In genomic region chr11:57499983-57500461, GRCh38 we compare ENCODE assay signal across 8 cellular contexts. TPM values are rescaled to one million over a fixed set of nuclear protein-coding genes. Genes with fewer than 3 reads are reported as not detected.
A peak's percentile ranks its signal among the peaks of the same experiment; 100 is the strongest.
DNase-seq lines count a peak whose midpoint lies in the region; ATAC-seq and TF ChIP-seq lines count a peak whose summit lies in the region.

No MANE protein-coding gene starts in this region.

- H3K27me3 Mint-ChIP-seq in MCF 10A (ENCODE audit: insufficient read depth, unreplicated experiment), result no peaks in the 10 kb centered on the region

- H3K36me3 Mint-ChIP-seq in MCF 10A (ENCODE audit: insufficient read depth, unreplicated experiment), result no peaks in the 10 kb centered on the region

- TF ChIP-seq CTCF in heart right ventricle (IDR thresholded peaks at IDR 0.05) (no peak), MCF 10A (IDR thresholded peaks at IDR 0.05; ENCODE audit: unreplicated experiment) (no peak), upper lobe of right lung (IDR thresholded peaks at IDR 0.05) (no peak)

- DNase-seq in heart right ventricle (no peak), left ventricle myocardium superior (no peak), MCF 10A (ENCODE audit: unreplicated experiment) (no peak), upper lobe of right lung (no peak), OCI-M2 (lab: John Stamatoyannopoulos, UW; ENCODE audit: unreplicated experiment) (no peak), NCI-H1105 (lab: John Stamatoyannopoulos, UW) (no peak)

- CTCF ChIA-PET in MCF 10A (lab: Yijun Ruan, JAX), result interaction anchor here (0.7 to 2.6 kb wide), 3 partner anchors 15 to 1672 kb away, joined by 3 to 16 read pairs (median 4); partner anchors contain the start of gene DTX4

- no peaks in the 10 kb centered on the region for H3K9me3 ChIP-seq in heart right ventricle
- H3K9me3 ChIP-seq in mesodermal cell (ENCODE audit: control insufficient read depth, low read length), result no peaks in the 10 kb centered on the region
- no peaks in the 10 kb centered on the region for H3K9me3 ChIP-seq in upper lobe of right lung

- H3K27ac ChIP-seq in heart right ventricle (peak overlapping the region; percentile 48 to 90 (median 78)), mesodermal cell (ENCODE audit: low read depth, low read length, severe bottlenecking) (peak overlapping the region; percentile 45), upper lobe of right lung (peak overlapping the region; percentile 78)

- BruUV-seq in MCF 10A (replicated peaks; lab: Mats Ljungman, UMichigan), result no TSS peak

- WGBS in heart right ventricle, 2 donors, result 22 to 29% methylated on average over 12 of the region's 12 CpGs
- WGBS in mesodermal cell (ENCODE audit: insufficient coverage in 2 of 2), 2 experiments, result 43 to 51% methylated on average over 11 of the region's 12 CpGs

- H3K36me3 ChIP-seq in heart right ventricle, result peaks cover 0 to 30% (median 0%) of the 10 kb centered on the region in 9 donors
- no peaks in the 10 kb centered on the region for H3K36me3 ChIP-seq in mesodermal cell (ENCODE audit: control insufficient read depth, insufficient read depth, low read length)
- H3K36me3 ChIP-seq in upper lobe of right lung, result no peaks in the 10 kb centered on the region

- intact Hi-C loops in heart right ventricle (cut with DNase I), result loop anchor here in 3 of 10 donors (1.0 to 10.0 kb wide), 3 partner anchors 15 to 145 kb away; partner anchors contain the start of genes SLC43A1 (in 2 of the 3) and YPEL4 (in 1 of the 3)
- intact Hi-C loops in left ventricle myocardium superior (cut with micrococcal nuclease), result no loop called here
- intact Hi-C loops in MCF 10A (cut with micrococcal nuclease), result no loop called here
- intact Hi-C loops in upper lobe of right lung (cut with DNase I), result no loop called here

- H3K27ac Mint-ChIP-seq in MCF 10A (ENCODE audit: low read depth, unreplicated experiment), result peak overlapping the region; percentile 35

- H3K9me3 Mint-ChIP-seq in MCF 10A (ENCODE audit: unreplicated experiment), result no peaks in the 10 kb centered on the region

- peaks cover 7 to 36% (median 30%) of the 10 kb centered on the region in 9 donors for H3K4me1 ChIP-seq in heart right ventricle
- peaks cover 7% of the 10 kb centered on the region for H3K4me1 ChIP-seq in mesodermal cell (ENCODE audit: control insufficient read depth, insufficient read depth, low read length, poor library complexity, severe bottlenecking)
- peaks cover 22% of the 10 kb centered on the region for H3K4me1 ChIP-seq in upper lobe of right lung

- ATAC-seq in heart right ventricle (no peak), left ventricle myocardium superior (no peak), upper lobe of right lung (no peak), HG02870 (IDR thresholded peaks at IDR 0.05; ENCODE audit: unreplicated experiment) (no peak)

- POLR2A ChIA-PET in MCF 10A (lab: Yijun Ruan, JAX), result no interaction called here

- peak overlapping the region; percentile 35 for H3K4me3 Mint-ChIP-seq in MCF 10A (ENCODE audit: unreplicated experiment)

- no peaks in the 10 kb centered on the region for H3K27me3 ChIP-seq in heart right ventricle
- no peaks in the 10 kb centered on the region for H3K27me3 ChIP-seq in upper lobe of right lung

- peaks cover 8% of the 10 kb centered on the region for H3K4me1 Mint-ChIP-seq in MCF 10A (ENCODE audit: insufficient read depth, unreplicated experiment)

- H3K4me3 ChIP-seq in heart right ventricle (peak overlapping the region in 9 of 10 donors; percentile 2 to 47 (median 38)), mesodermal cell (ENCODE audit: extremely low read depth, insufficient read depth, low read length, poor library complexity, severe bottlenecking) (no peak overlapping the region), upper lobe of right lung (peak overlapping the region; percentile 37)

RNA-seq across cellular contexts. Expression of gene SLC43A1, which starts 15.5 kb away (rescaled TPM):
- total RNA-seq in heart right ventricle (1 to 10 TPM; 3.4 to 8.9 (median 4.7) TPM), left ventricle myocardium superior (4.5 TPM), MCF 10A (2022) (1.7 and 3.2 TPM in 2 replicates), upper lobe of right lung (12.4 TPM)
- 10 to 100 TPM in 1 of 2 donors, 1 to 10 TPM in 1; 6.7 to 16.5 TPM for polyA plus RNA-seq in heart right ventricle
- 11.1 TPM for polyA plus RNA-seq in mesodermal cell (2013, experiment 1 of 2)
- polyA plus RNA-seq in mesodermal cell (2013, experiment 2 of 2), result 8.5 TPM

RNA-seq across cellular contexts. Expression of gene TIMM10, which starts 30.5 kb away (rescaled TPM):
- 10 to 100 TPM; 38.0 to 76.6 (median 51.5) TPM for total RNA-seq in heart right ventricle
- 100 to 1,000 TPM in 1 of 2 donors, 10 to 100 TPM in 1; 22.9 to 163 TPM for polyA plus RNA-seq in heart right ventricle
- 56.7 TPM for total RNA-seq in left ventricle myocardium superior
- 52.2 and 80.3 TPM in 2 replicates for total RNA-seq in MCF 10A (2022)
- 40.7 TPM for polyA plus RNA-seq in mesodermal cell (2013, experiment 1 of 2)
- 41.4 TPM for polyA plus RNA-seq in mesodermal cell (2013, experiment 2 of 2)
- total RNA-seq in upper lobe of right lung, result 34.7 TPM

RNA-seq across cellular contexts. Expression of gene SMTNL1, which starts 37.4 kb away (rescaled TPM):
- not detected for total RNA-seq in heart right ventricle
- polyA plus RNA-seq in heart right ventricle, result not detected
- not detected for total RNA-seq in left ventricle myocardium superior
- total RNA-seq in MCF 10A (2022), result not detected in 2 replicates
- 6.5 TPM for polyA plus RNA-seq in mesodermal cell (2013, experiment 1 of 2)
- polyA plus RNA-seq in mesodermal cell (2013, experiment 2 of 2), result 5.8 TPM
- not detected for total RNA-seq in upper lobe of right lung

RNA-seq across cellular contexts. Expression of gene RTN4RL2, which starts 39.7 kb away (rescaled TPM):
- total RNA-seq in heart right ventricle (1 to 10 TPM in 3 of 10 donors, under 1 TPM in 7; 0.33 to 1.5 (median 0.87) TPM), left ventricle myocardium superior (1.0 TPM), MCF 10A (2022) (2.0 and 3.2 TPM in 2 replicates), upper lobe of right lung (3.2 TPM)
- 1 to 10 TPM in 1 of 2 donors, under 1 TPM in 1; 0.88 to 1.3 TPM for polyA plus RNA-seq in heart right ventricle
- polyA plus RNA-seq in mesodermal cell (2013, experiment 1 of 2), result 2.5 TPM
- 1.9 TPM for polyA plus RNA-seq in mesodermal cell (2013, experiment 2 of 2)
